Comparison of ENCODE assay signal across 14 cellular contexts in the genomic region with DNA sequence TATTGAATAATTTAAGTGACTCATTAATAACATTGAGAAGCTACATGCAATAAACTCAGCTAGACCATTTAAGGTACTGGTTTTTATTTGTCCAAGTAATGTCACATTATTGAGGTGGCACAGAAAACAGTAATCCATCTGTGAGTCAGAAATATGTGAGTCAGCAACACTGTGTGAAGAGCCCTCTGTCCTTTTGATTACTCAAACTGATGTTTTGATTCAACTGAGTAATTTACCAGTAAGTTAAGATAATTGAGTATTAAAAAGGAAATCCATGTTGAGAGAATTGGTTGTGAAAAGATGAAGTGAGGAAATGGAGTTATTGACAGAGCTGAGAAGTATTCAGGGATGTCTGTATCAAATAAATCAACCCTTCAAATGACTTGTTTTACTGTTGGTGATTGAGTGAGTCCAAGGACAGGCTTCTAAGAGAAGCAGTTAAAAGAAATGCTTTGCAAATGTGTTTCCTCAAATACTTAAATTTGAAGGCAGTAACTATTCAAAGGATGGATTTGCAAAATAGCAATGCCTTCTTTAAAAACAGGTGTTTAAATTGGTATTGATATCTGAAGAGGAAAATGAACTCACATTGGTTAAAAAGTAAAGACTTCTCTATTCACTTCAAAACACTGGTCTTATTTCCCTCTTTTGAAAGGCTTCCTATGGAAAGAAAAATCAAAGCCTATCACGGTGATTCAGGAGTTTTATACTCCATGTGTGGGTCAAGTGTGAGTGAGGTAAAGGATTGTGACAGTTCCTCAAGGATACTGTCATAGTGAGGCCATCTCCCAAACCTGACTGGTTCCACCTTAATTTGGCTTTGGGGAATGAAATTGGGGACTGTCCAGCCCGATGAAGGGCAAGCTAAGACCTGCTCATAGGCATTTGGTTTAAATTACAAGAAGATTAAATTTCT.
DNase-seq lines count a peak whose midpoint lies in the region; ATAC-seq, FAIRE-seq and TF ChIP-seq lines count a peak whose summit lies in the region.
"Had no signal": no experiment of that assay in that cellular context is flagged by ENCODE, and none has a peak within 500 bp of the region (broad histone marks: within the 10 kb centered on the region; RNA-seq: fewer than 3 reads in every experiment).

No MANE protein-coding gene starts in this region.

- DNase-seq in EH (ENCODE audit: low read depth) (peak; percentile 60), RCC 7860 (ENCODE audit: low spot score) (peak; percentile 58), fibroblast of gingiva (ENCODE audit: low read depth) (peak; percentile 9), NCI-H1694 (lab: John Stamatoyannopoulos, UW) (no peak), omental fat pad (ENCODE audit: low spot score) (no peak)
- DNase-seq in central memory CD4-positive, alpha-beta T cell: no peak
- DNase-seq: activated CD4-positive, alpha-beta T cell treated with anti-CD3 and anti-CD28 coated beads, Interleukin-2, amount 50 U/mL, for 4 hours; COR-L47; effector memory CD8-positive, alpha-beta T cell; naive thymus-derived CD8-positive, alpha-beta T cell; NCI-H524 treated with DMSO at 0.1 percent for 48 hours had no signal

- H3K36me3 ChIP-seq in ACC112 (ENCODE audit: insufficient read depth, low read length): no peaks in the 10 kb centered on the region

- no peak for TF ChIP-seq CTCF in omental fat pad (IDR thresholded peaks at IDR 0.05)

- no peak overlapping the region for H3K4me3 ChIP-seq in ACC112 (ENCODE audit: low read depth, low read length)
- H3K4me3 ChIP-seq: smooth muscle cell had no signal

- H3K79me2 ChIP-seq in ACC112 (ENCODE audit: control insufficient read depth, insufficient read depth, low read length, unreplicated experiment): no peaks in the 10 kb centered on the region

- H3K27ac ChIP-seq in ACC112 (ENCODE audit: low read depth, low read length): peak overlapping the region; percentile 50

- no peaks in the 10 kb centered on the region for H3K27me3 ChIP-seq in ACC112 (ENCODE audit: insufficient read depth, low read length)

- FAIRE-seq in RCC 7860 (lab: Jason Lieb, UNC): peak; percentile 85

- H3K4me1 ChIP-seq in ACC112 (ENCODE audit: control insufficient read depth, insufficient read depth, low read length, unreplicated experiment): peaks cover 10% of the 10 kb centered on the region

- ATAC-seq in HG03342 (IDR thresholded peaks at IDR 0.05; ENCODE audit: unreplicated experiment): no peak
- no peak for ATAC-seq in omental fat pad (ENCODE audit: low FRiP score)
- ATAC-seq: effector memory CD8-positive, alpha-beta T cell; naive thymus-derived CD8-positive, alpha-beta T cell had no signal

- no peak overlapping the region for H2AFZ ChIP-seq in ACC112 (ENCODE audit: low read length, unreplicated experiment)

Comparison
In these comparisons a context has a peak if more than half of its experiments do, and no peak if none do; other contexts are left out.
1. DNase-seq: peak in EH (single experiment), RCC 7860 (single experiment) and fibroblast of gingiva (single experiment); none in central memory CD4-positive, alpha-beta T cell (single experiment), NCI-H1694 (single experiment) and omental fat pad (single experiment).